Comparison of ENCODE assay signal across 18 cellular contexts in genomic region chr6:157677235-157677634, GRCh38.
"Had no signal": no experiment of that assay in that cellular context is flagged by ENCODE, and none has a peak within 500 bp of the region (broad histone marks: within the 10 kb centered on the region; RNA-seq: fewer than 3 reads in every experiment).

No MANE protein-coding gene starts in this region.

- H3K27ac ChIP-seq: RWPE1 had no signal

- DNase-seq: Karpas-422, KG1, MG63, NCI-H1092 treated with DMSO at 0.1 percent for 48 hours, NCI-H1436, NCI-H187, NCI-H2029, NCI-H2081 treated with DMSO at 0.1 percent for 48 hours, NCI-H2171 treated with DMSO at 0.1 percent for 48 hours, NCI-H345, NCI-H446 treated with DMSO at 0.1 percent for 48 hours, NCI-H510A treated with DMSO at 0.1 percent for 48 hours, NCI-H526, SHP77, SW 1271, T-cell had no signal

- H3K4me3 ChIP-seq: MG63 had no signal

- H3K9me3 ChIP-seq: MG63 had no signal

- H3K36me3 ChIP-seq: MG63 had no signal

- H3K27me3 ChIP-seq: MG63 had no signal

- ATAC-seq: Panc1, T-cell had no signal
